1 cellular context compared by ENCODE assay signal in the genomic region with DNA sequence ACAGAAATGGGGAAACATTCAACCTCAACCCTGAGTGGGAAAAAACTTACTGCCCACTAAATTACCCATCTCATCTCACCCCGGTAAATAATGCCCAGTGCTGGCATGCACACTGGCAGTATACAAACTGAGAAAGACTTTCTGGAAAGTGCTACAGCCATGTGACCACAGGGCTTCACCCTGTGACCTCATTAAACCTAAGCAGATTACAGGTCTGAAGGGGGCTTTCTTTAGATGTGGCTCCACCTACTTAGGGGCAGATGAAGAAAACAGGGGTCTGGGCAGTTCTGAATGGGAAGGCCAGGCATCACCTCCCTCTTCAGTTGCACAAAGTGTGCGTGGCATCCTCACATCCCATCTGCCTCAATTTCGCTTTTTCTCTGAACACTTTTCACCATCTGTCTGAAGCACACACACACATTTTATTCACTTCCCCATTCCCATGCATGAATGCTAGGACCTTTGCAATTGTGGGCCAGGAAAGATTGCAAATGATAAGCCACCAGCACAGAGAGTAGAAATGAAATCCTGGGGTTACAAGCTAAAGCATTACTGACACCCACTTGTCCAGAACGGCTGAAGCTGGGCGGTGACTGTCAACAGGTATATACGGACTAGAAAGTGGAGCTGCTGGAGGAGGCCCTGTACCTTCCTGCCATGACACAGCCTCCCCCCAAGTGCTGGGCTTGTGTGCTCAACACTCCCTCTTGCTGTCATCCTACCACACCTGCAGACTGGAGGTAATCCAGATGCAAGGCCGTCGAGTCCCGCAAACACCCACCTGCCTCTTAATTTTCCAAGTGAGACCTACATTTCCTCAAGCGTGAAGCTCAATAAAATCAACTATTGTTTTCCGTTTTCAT.
TF ChIP-seq lines count a peak whose summit lies in the region.

No MANE protein-coding gene starts in this region.

TF ChIP-seq in HCT116, 20 proteins besides CTCF, POLR2A, EP300 and RAD21 (continued from another document):
- TF ChIP-seq TCF7L2 (IDR thresholded peaks at IDR 0.05; ENCODE audit: borderline replicate concordance, extremely low read depth, insufficient read depth, insufficient read length), result no peak
- TF ChIP-seq, protein P1, sequence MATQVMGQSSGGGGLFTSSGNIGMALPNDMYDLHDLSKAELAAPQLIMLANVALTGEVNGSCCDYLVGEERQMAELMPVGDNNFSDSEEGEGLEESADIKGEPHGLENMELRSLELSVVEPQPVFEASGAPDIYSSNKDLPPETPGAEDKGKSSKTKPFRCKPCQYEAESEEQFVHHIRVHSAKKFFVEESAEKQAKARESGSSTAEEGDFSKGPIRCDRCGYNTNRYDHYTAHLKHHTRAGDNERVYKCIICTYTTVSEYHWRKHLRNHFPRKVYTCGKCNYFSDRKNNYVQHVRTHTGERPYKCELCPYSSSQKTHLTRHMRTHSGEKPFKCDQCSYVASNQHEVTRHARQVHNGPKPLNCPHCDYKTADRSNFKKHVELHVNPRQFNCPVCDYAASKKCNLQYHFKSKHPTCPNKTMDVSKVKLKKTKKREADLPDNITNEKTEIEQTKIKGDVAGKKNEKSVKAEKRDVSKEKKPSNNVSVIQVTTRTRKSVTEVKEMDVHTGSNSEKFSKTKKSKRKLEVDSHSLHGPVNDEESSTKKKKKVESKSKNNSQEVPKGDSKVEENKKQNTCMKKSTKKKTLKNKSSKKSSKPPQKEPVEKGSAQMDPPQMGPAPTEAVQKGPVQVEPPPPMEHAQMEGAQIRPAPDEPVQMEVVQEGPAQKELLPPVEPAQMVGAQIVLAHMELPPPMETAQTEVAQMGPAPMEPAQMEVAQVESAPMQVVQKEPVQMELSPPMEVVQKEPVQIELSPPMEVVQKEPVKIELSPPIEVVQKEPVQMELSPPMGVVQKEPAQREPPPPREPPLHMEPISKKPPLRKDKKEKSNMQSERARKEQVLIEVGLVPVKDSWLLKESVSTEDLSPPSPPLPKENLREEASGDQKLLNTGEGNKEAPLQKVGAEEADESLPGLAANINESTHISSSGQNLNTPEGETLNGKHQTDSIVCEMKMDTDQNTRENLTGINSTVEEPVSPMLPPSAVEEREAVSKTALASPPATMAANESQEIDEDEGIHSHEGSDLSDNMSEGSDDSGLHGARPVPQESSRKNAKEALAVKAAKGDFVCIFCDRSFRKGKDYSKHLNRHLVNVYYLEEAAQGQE (IDR thresholded peaks at IDR 0.05; ENCODE audit: low read depth), result no peak
